In genomic region chr4:140567722-140568121, GRCh38 we compare ENCODE assay signal across 10 cellular contexts. TPM values are rescaled to one million over a fixed set of nuclear protein-coding genes. Genes with fewer than 3 reads are reported as not detected.
DNase-seq lines count a peak whose midpoint lies in the region; ATAC-seq and TF ChIP-seq lines count a peak whose summit lies in the region.
"Had no signal": no experiment of that assay in that cellular context is flagged by ENCODE, and none has a peak within 500 bp of the region (broad histone marks: within the 10 kb centered on the region; RNA-seq: fewer than 3 reads in every experiment).

No MANE protein-coding gene starts in this region.

- H3K4me3 Mint-ChIP-seq in MCF 10A (ENCODE audit: unreplicated experiment), result no peak overlapping the region

- H3K36me3 ChIP-seq in breast epithelium (no peaks in the 10 kb centered on the region), thyroid gland (no peaks in the 10 kb centered on the region)

- POLR2A ChIA-PET in MCF 10A (lab: Yijun Ruan, JAX), result no interaction called here

- H3K4me3 ChIP-seq in breast epithelium, result peak overlapping the region in 2 of 3 donors; percentile 31 to 38
- peak overlapping the region; percentile 6 for H3K4me3 ChIP-seq in choroid plexus epithelial cell (ENCODE audit: low read depth, low read length)
- H3K4me3 ChIP-seq in thyroid gland (replicated peaks in 1 of 3), result no peak overlapping the region

- no peak overlapping the region for H3K27ac ChIP-seq in breast epithelium
- H3K27ac ChIP-seq in thyroid gland, result no peak overlapping the region

- TF ChIP-seq CTCF in breast epithelium (IDR thresholded peaks at IDR 0.05), result no peak
- no peak for TF ChIP-seq CTCF in MCF 10A (IDR thresholded peaks at IDR 0.05; ENCODE audit: unreplicated experiment)
- no peak for TF ChIP-seq CTCF in choroid plexus epithelial cell (conservative IDR thresholded peaks at IDR 0.05; ENCODE audit: low read depth, low read length)
- TF ChIP-seq CTCF in thyroid gland (IDR thresholded peaks at IDR 0.05), result no peak

- no peaks in the 10 kb centered on the region for H3K4me1 Mint-ChIP-seq in MCF 10A (ENCODE audit: insufficient read depth, unreplicated experiment)

- no TSS peak for BruUV-seq in MCF 10A (replicated peaks; lab: Mats Ljungman, UMichigan)

- ATAC-seq in left lobe of liver, result peak; percentile 39

- TF ChIP-seq POLR2A in breast epithelium (IDR thresholded peaks at IDR 0.05) (no peak), thyroid gland (IDR thresholded peaks at IDR 0.05) (no peak)

- H3K27me3 Mint-ChIP-seq in MCF 10A (ENCODE audit: insufficient read depth, unreplicated experiment), result no peaks in the 10 kb centered on the region

- DNase-seq in breast epithelium (ENCODE audit: low spot score in 2 of 2) (no peak), MCF 10A (ENCODE audit: unreplicated experiment) (no peak), choroid plexus epithelial cell (ENCODE audit: low read depth) (peak; percentile 4), left lobe of liver (ENCODE audit: low spot score) (no peak), thyroid gland (peak; percentile 35 to 53), DMS79 treated with DMSO at 0.1 percent for 48 hours (lab: John Stamatoyannopoulos, UW) (no peak), DMS79 (lab: John Stamatoyannopoulos, UW) (no peak), NCI-H187 (lab: John Stamatoyannopoulos, UW) (no peak)
- DNase-seq: hippocampal formation, SHP77 had no signal

- 4% methylated on average over 18 of the region's 18 CpGs for WGBS in thyroid gland, 2 donors

- no peaks in the 10 kb centered on the region for H3K36me3 Mint-ChIP-seq in MCF 10A (ENCODE audit: insufficient read depth, unreplicated experiment)

- H3K4me1 ChIP-seq in breast epithelium, result no peaks in the 10 kb centered on the region
- peaks cover 9 to 19% of the 10 kb centered on the region in 2 donors for H3K4me1 ChIP-seq in thyroid gland

- H3K27ac Mint-ChIP-seq in MCF 10A (ENCODE audit: low read depth, unreplicated experiment), result no peak overlapping the region

- peaks cover 20% of the 10 kb centered on the region for H3K9me3 Mint-ChIP-seq in MCF 10A (ENCODE audit: unreplicated experiment)

- H3K9me3 ChIP-seq in breast epithelium (peaks cover 6 to 16% of the 10 kb centered on the region in 2 donors), thyroid gland (no peaks in the 10 kb centered on the region)

- H3K27me3 ChIP-seq in breast epithelium (peaks cover 0 to 12% of the 10 kb centered on the region in 2 donors), thyroid gland (no peaks in the 10 kb centered on the region)

- CTCF ChIA-PET in MCF 10A (lab: Yijun Ruan, JAX), result interaction anchor here (0.6 to 0.9 kb wide), 5 partner anchors 10 to 282 kb away, joined by 3 read pairs; no protein-coding TSS in a partner anchor

- intact Hi-C loops in breast epithelium (cut with DNase I; ENCODE audit: low total_unique reads) (no loop called here), MCF 10A (cut with micrococcal nuclease) (no loop called here), thyroid gland (cut with DNase I) (no loop called here)

RNA-seq across cellular contexts. Expression of gene UCP1, which starts 1.0 kb away (rescaled TPM):
- 1 to 10 TPM in 1 of 3 donors, under 1 TPM in 1, not detected in 1; 0.29 to 1.3 TPM for total RNA-seq in breast epithelium
- not detected in 2 replicates for total RNA-seq in MCF 10A (2022)
- total RNA-seq in left lobe of liver, result not detected
- not detected for total RNA-seq in thyroid gland

RNA-seq across cellular contexts. Expression of gene ELMOD2, which starts 43.8 kb away (rescaled TPM):
- total RNA-seq in breast epithelium (10 to 100 TPM; 16.7 to 37.8 (median 19.0) TPM), MCF 10A (2022) (29.2 and 45.0 TPM in 2 replicates), left lobe of liver (18.6 TPM), thyroid gland (10 to 100 TPM; 24.7 to 41.9 (median 31.5) TPM)

Comparison
In these comparisons a context has a peak if more than half of its experiments do, and no peak if none do; other contexts are left out.
1. DNase-seq: peak in choroid plexus epithelial cell (single experiment) and thyroid gland (2 of 2); none in breast epithelium (0 of 2), MCF 10A (single experiment), left lobe of liver (single experiment), DMS79 treated with DMSO at 0.1 percent for 48 hours (single experiment), DMS79 (single experiment) and NCI-H187 (0 of 2).
2. H3K4me3 ChIP-seq: peak in breast epithelium (2 of 3) and choroid plexus epithelial cell (single experiment); none in thyroid gland (0 of 3).